In genomic region chr1:47932744-47933143, GRCh38 we compare ENCODE assay signal across 28 cellular contexts.
DNase-seq lines count a peak whose midpoint lies in the region; ATAC-seq, FAIRE-seq and TF ChIP-seq lines count a peak whose summit lies in the region.
"Had no signal": no experiment of that assay in that cellular context is flagged by ENCODE, and none has a peak within 500 bp of the region (broad histone marks: within the 10 kb centered on the region; RNA-seq: fewer than 3 reads in every experiment).

No MANE protein-coding gene starts in this region.

- TF ChIP-seq RAD21 in HepG2 (CRISPR knock-in tag; IDR thresholded peaks at IDR 0.05) (no peak), K562 (CRISPR knock-in tag; conservative IDR thresholded peaks at IDR 0.05 in 1 of 2, IDR thresholded peaks at IDR 0.05 in 1 of 2) (no peak)

- H3K27me3 ChIP-seq in HepG2 (ENCODE audit: control insufficient read depth in 1 of 2, insufficient read depth in 2 of 2, low read length in 2 of 2) = peaks cover 0 to 12% of the 10 kb centered on the region in 2 experiments; a peak in 3 of 5 replicates
- no peaks in the 10 kb centered on the region for H3K27me3 ChIP-seq in right lobe of liver
- H3K27me3 ChIP-seq in K562 (ENCODE audit: control insufficient read depth in 2 of 2, insufficient read depth in 2 of 2, low read length in 2 of 2) = no peaks in the 10 kb centered on the region; a peak in 1 of 5 replicates
- no peaks in the 10 kb centered on the region for H3K27me3 ChIP-seq in osteoblast (ENCODE audit: insufficient read depth, low read length)
- H3K27me3 ChIP-seq: BLaER1 treated with 17β-estradiol and CSF1 and Interleukin-3, amounts not matched to agents 10 nM and 100 nM had no signal

- H3K9me3 ChIP-seq in HepG2 (ENCODE audit: low read length) = no peaks in the 10 kb centered on the region
- H3K9me3 ChIP-seq in right lobe of liver = no peaks in the 10 kb centered on the region
- no peaks in the 10 kb centered on the region for H3K9me3 ChIP-seq in K562 (replicated peaks; ENCODE audit: control insufficient read depth, insufficient read depth, low read depth, low read length)
- no peaks in the 10 kb centered on the region for H3K9me3 ChIP-seq in osteoblast (ENCODE audit: low read depth, low read length)
- H3K9me3 ChIP-seq: A549; BLaER1 treated with 17β-estradiol and CSF1 and Interleukin-3, amounts not matched to agents 10 nM and 100 nM; Caco-2 had no signal

- H3K9ac ChIP-seq in HepG2 (ENCODE audit: insufficient read depth, low read depth, low read length) (no peak overlapping the region), K562 (ENCODE audit: insufficient read depth in 1 of 2, low read depth in 2 of 2, low read length in 2 of 2) (no peak overlapping the region)
- H3K9ac ChIP-seq: BLaER1 treated with 17β-estradiol and CSF1 and Interleukin-3, amounts not matched to agents 10 nM and 100 nM had no signal

- intact Hi-C loops in HepG2 (cut with micrococcal nuclease; ENCODE audit: unreplicated experiment) (loop anchor here (5.0 kb wide), 1 partner anchor 65 kb away; no protein-coding TSS in a partner anchor), right lobe of liver (cut with DNase I) (no loop called here), K562 (cut with micrococcal nuclease) (no loop called here), sciatic nerve (cut with DNase I) (no loop called here)

- H3K4me3 Mint-ChIP-seq in activated CD8-positive, alpha-beta T cell treated with anti-CD3 and anti-CD28 coated beads, Interleukin-2, amount 10 ng/mL, durations not matched to agents 7 days and 5 days = no peak overlapping the region
- H3K4me3 Mint-ChIP-seq: B cell; CD4-positive, alpha-beta T cell; CD8-positive, alpha-beta T cell had no signal

- BruUV-seq in HepG2 (replicated peaks; lab: Mats Ljungman, UMichigan) (no TSS peak), K562 (replicated peaks; lab: Mats Ljungman, UMichigan) (no TSS peak)

- TF ChIP-seq POLR2A in HepG2 (IDR thresholded peaks at IDR 0.05; ENCODE audit: insufficient read depth in 1 of 2, low read depth in 2 of 2, low read length in 2 of 2) (no peak), right lobe of liver (IDR thresholded peaks at IDR 0.05) (no peak), K562 (conservative IDR thresholded peaks at IDR 0.05) (no peak)

- H3K36me3 ChIP-seq in HepG2 (replicated peaks in 1 of 2; ENCODE audit: control insufficient read depth in 1 of 2, insufficient read depth in 2 of 2, low read length in 2 of 2) = no peaks in the 10 kb centered on the region
- no peaks in the 10 kb centered on the region for H3K36me3 ChIP-seq in right lobe of liver
- no peaks in the 10 kb centered on the region for H3K36me3 ChIP-seq in K562 (ENCODE audit: control insufficient read depth, insufficient read depth, low read length)
- H3K36me3 ChIP-seq in osteoblast (ENCODE audit: insufficient read depth, low read length) = no peaks in the 10 kb centered on the region
- H3K36me3 ChIP-seq: BLaER1 treated with 17β-estradiol and CSF1 and Interleukin-3, amounts not matched to agents 10 nM and 100 nM had no signal

- no peaks in the 10 kb centered on the region for H3K36me3 Mint-ChIP-seq in activated CD8-positive, alpha-beta T cell treated with anti-CD3 and anti-CD28 coated beads, Interleukin-2, amount 10 ng/mL, durations not matched to agents 7 days and 5 days (ENCODE audit: low read depth)
- H3K36me3 Mint-ChIP-seq: CD8-positive, alpha-beta T cell had no signal

- POLR2A ChIA-PET in HepG2 (lab: Yijun Ruan, JAX) = interaction anchor here (6.8 kb wide), 1 partner anchor 15 kb away, joined by 39 read pairs; no protein-coding TSS in a partner anchor
- POLR2A ChIA-PET in K562 (lab: Yijun Ruan, JAX) = interaction anchor here (0.6 kb wide), 1 partner anchor 66 kb away, joined by 3 read pairs; no protein-coding TSS in a partner anchor
- POLR2A ChIA-PET in activated CD8-positive, alpha-beta T cell treated with anti-CD3 and anti-CD28 coated beads, Interleukin-2, amount 10 ng/mL, durations not matched to agents 7 days and 5 days (lab: Charles Lee) = no interaction called here

- no peaks in the 10 kb centered on the region for H3K4me1 Mint-ChIP-seq in activated CD8-positive, alpha-beta T cell treated with anti-CD3 and anti-CD28 coated beads, Interleukin-2, amount 10 ng/mL, durations not matched to agents 7 days and 5 days (ENCODE audit: low read depth)
- H3K4me1 Mint-ChIP-seq: B cell had no signal

- H3K4me2 ChIP-seq in HepG2 (ENCODE audit: low read depth, low read length) = peak overlapping the region; percentile 37; the same call in 1 of the 2 replicates
- no peak overlapping the region for H3K4me2 ChIP-seq in K562 (ENCODE audit: insufficient read depth, low read length)
- H3K4me2 ChIP-seq in osteoblast (ENCODE audit: insufficient read depth, low read length) = no peak overlapping the region
- H3K4me2 ChIP-seq: A549; BLaER1 treated with 17β-estradiol and CSF1 and Interleukin-3, amounts not matched to agents 10 nM and 100 nM had no signal

- in situ Hi-C loops in HepG2 (cut with HindIII; ENCODE audit: extremely low pct_ligation_motif_present, low pct_unique_long_range_greater_than_20kb) (loop anchor here (5.0 kb wide), 2 partner anchors 150 to 195 kb away; no protein-coding TSS in a partner anchor), K562 (cut with MboI) (no loop called here)

- 19% methylated on average over 6 of the region's 6 CpGs for WGBS in HepG2 (ENCODE audit: low lambda C conversion rate)
- 80% methylated on average over 2 of the region's 6 CpGs for WGBS in right lobe of liver (ENCODE audit: insufficient coverage, low coverage, low lambda C conversion rate, missing lambda C conversion rate)
- WGBS in K562 (ENCODE audit: insufficient coverage, low coverage, missing lambda C conversion rate) = 1% methylated on average over 6 of the region's 6 CpGs

- no peaks in the 10 kb centered on the region for H3K79me2 ChIP-seq in HepG2 (ENCODE audit: insufficient read depth, low read length)
- H3K79me2 ChIP-seq in K562 (ENCODE audit: control insufficient read depth, insufficient read depth, low read length) = no peaks in the 10 kb centered on the region
- H3K79me2 ChIP-seq in osteoblast (ENCODE audit: insufficient read depth, low read length) = no peaks in the 10 kb centered on the region

- H3K4me1 ChIP-seq in HepG2 (ENCODE audit: insufficient read depth, low read length) = peaks cover 48% of the 10 kb centered on the region
- peaks cover 0 to 20% (median 0%) of the 10 kb centered on the region in 4 donors for H3K4me1 ChIP-seq in right lobe of liver
- H3K4me1 ChIP-seq in K562 (replicated peaks in 1 of 2; ENCODE audit: control insufficient read depth in 2 of 2, insufficient read depth in 2 of 2, low read length in 2 of 2) = no peaks in the 10 kb centered on the region
- no peaks in the 10 kb centered on the region for H3K4me1 ChIP-seq in osteoblast (ENCODE audit: insufficient read depth, low read length)
- H3K4me1 ChIP-seq: A549; BLaER1 treated with 17β-estradiol and CSF1 and Interleukin-3, amounts not matched to agents 10 nM and 100 nM; Caco-2 had no signal

- H2AFZ ChIP-seq in HepG2 (ENCODE audit: low read length) (no peak overlapping the region), K562 (ENCODE audit: low read depth, low read length) (no peak overlapping the region), osteoblast (ENCODE audit: low read length) (no peak overlapping the region)

- ATAC-seq in HepG2 = no peak
- ATAC-seq in right lobe of liver = no peak
- no peak for ATAC-seq in K562
- no peak for ATAC-seq in sciatic nerve
- ATAC-seq in activated CD8-positive, alpha-beta T cell treated with anti-CD3 and anti-CD28 coated beads, Interleukin-2, amount 10 ng/mL, durations not matched to agents 7 days and 5 days = no peak
- no peak for ATAC-seq in HG03045 (IDR thresholded peaks at IDR 0.05; ENCODE audit: unreplicated experiment)
- ATAC-seq: A549; CD8-positive, alpha-beta T cell; GM12878 had no signal

- H3K9me3 Mint-ChIP-seq in activated CD8-positive, alpha-beta T cell treated with anti-CD3 and anti-CD28 coated beads, Interleukin-2, amount 10 ng/mL, durations not matched to agents 7 days and 5 days (ENCODE audit: insufficient read depth) = no peaks in the 10 kb centered on the region
- H3K9me3 Mint-ChIP-seq: CD4-positive, alpha-beta T cell; CD8-positive, alpha-beta T cell had no signal

- no peak overlapping the region for H3K27ac ChIP-seq in HepG2 (ENCODE audit: extremely low read length, insufficient read depth, low read length)
- no peak overlapping the region for H3K27ac ChIP-seq in right lobe of liver
- H3K27ac ChIP-seq in K562 (ENCODE audit: extremely low read depth, low read depth, low read length) = no peak overlapping the region
- no peak overlapping the region for H3K27ac ChIP-seq in osteoblast (ENCODE audit: low read depth, low read length)
- H3K27ac ChIP-seq: 22Rv1; A549; BLaER1 treated with 17β-estradiol and CSF1 and Interleukin-3, amounts not matched to agents 10 nM and 100 nM; C4-2B had no signal

- H3K27me3 Mint-ChIP-seq in activated CD8-positive, alpha-beta T cell treated with anti-CD3 and anti-CD28 coated beads, Interleukin-2, amount 10 ng/mL, durations not matched to agents 7 days and 5 days (ENCODE audit: low read depth) = peaks cover 3% of the 10 kb centered on the region

- FAIRE-seq in HepG2 (lab: Jason Lieb, UNC) (no peak), K562 (lab: Jason Lieb, UNC) (no peak)
- FAIRE-seq: A549, D721Med, GM12878, GM12892, GM18507, GM19239 had no signal

- no peak for DNase-seq in HepG2 (ENCODE audit: low spot score)
- DNase-seq in right lobe of liver = no peak
- no peak for DNase-seq in K562 (ENCODE audit: extremely low read depth in 1 of 4, low spot score in 3 of 4)
- peak; percentile 15 for DNase-seq in sciatic nerve (ENCODE audit: low spot score)
- DNase-seq in activated CD8-positive, alpha-beta T cell treated with anti-CD3 and anti-CD28 coated beads, Interleukin-2, amount 10 ng/mL, durations not matched to agents 7 days and 5 days = no peak
- no peak for DNase-seq in osteoblast (ENCODE audit: insufficient read length, low spot score, missing footprints)
- DNase-seq: AML-193; Caco-2; Calu3; CD4-positive, alpha-beta T cell; CD8-positive, alpha-beta T cell; DMS153; DMS53; DMS79; DND-41; EL; GDM1 had no signal

- H4K20me1 ChIP-seq in HepG2 (ENCODE audit: insufficient read depth, low read length) = no peaks in the 10 kb centered on the region
- H4K20me1 ChIP-seq in K562 (replicated peaks; ENCODE audit: control insufficient read depth, insufficient read depth, low read length) = no peaks in the 10 kb centered on the region
- H4K20me1 ChIP-seq in osteoblast (ENCODE audit: insufficient read depth, low read length) = no peaks in the 10 kb centered on the region
- H4K20me1 ChIP-seq: BLaER1 treated with 17β-estradiol and CSF1 and Interleukin-3, amounts not matched to agents 10 nM and 100 nM had no signal

- no peak for TF ChIP-seq EP300 in HepG2 (IDR thresholded peaks at IDR 0.05; ENCODE audit: low read depth in 2 of 2, low read length in 2 of 2)
- no peak for TF ChIP-seq EP300 in HepG2 (CRISPR knock-in tag; IDR thresholded peaks at IDR 0.05; ENCODE audit: borderline replicate concordance)
- TF ChIP-seq EP300 in K562 (IDR thresholded peaks at IDR 0.05; ENCODE audit: low read length) = no peak

- H3K4me3 ChIP-seq in HepG2 (replicated peaks in 1 of 3; ENCODE audit: insufficient read depth in 1 of 3, low read depth in 2 of 3, low read length in 3 of 3) (no peak overlapping the region), right lobe of liver (no peak overlapping the region), K562 (no peak overlapping the region), osteoblast (ENCODE audit: insufficient read depth, low read length) (no peak overlapping the region)
- H3K4me3 ChIP-seq: A549; BLaER1 treated with 17β-estradiol and CSF1 and Interleukin-3, amounts not matched to agents 10 nM and 100 nM; GM12878 had no signal

- H3K9me1 ChIP-seq in K562 (ENCODE audit: control insufficient read depth, insufficient read depth, low read length) = no peaks in the 10 kb centered on the region

- CTCF ChIA-PET in HepG2 (lab: Yijun Ruan, JAX; ENCODE audit: low intra/inter-chr PET ratio, low total read pairs) (no interaction called here), K562 (lab: Yijun Ruan, JAX; ENCODE audit: low intra/inter-chr PET ratio) (no interaction called here)
- CTCF ChIA-PET in activated CD8-positive, alpha-beta T cell treated with anti-CD3 and anti-CD28 coated beads, Interleukin-2, amount 10 ng/mL, durations not matched to agents 7 days and 5 days (lab: Charles Lee) = no interaction called here

- no peak overlapping the region for H3K27ac Mint-ChIP-seq in activated CD8-positive, alpha-beta T cell treated with anti-CD3 and anti-CD28 coated beads, Interleukin-2, amount 10 ng/mL, durations not matched to agents 7 days and 5 days
- H3K27ac Mint-ChIP-seq: B cell; CD4-positive, alpha-beta T cell; CD8-positive, alpha-beta T cell had no signal

- no peak for TF ChIP-seq CTCF in HepG2 (CRISPR knock-in tag; IDR thresholded peaks at IDR 0.05)
- TF ChIP-seq CTCF in right lobe of liver (IDR thresholded peaks at IDR 0.05) = no peak
- TF ChIP-seq CTCF in K562 (IDR thresholded peaks at IDR 0.05 in 2 of 3, conservative IDR thresholded peaks at IDR 0.05 in 1 of 3; ENCODE audit: insufficient read depth in 2 of 3, low read depth in 1 of 3, low read length in 3 of 3) = no peak
- no peak for TF ChIP-seq CTCF in osteoblast (IDR thresholded peaks at IDR 0.05; ENCODE audit: extremely low read depth, low read depth, low read length)

Comparison
In these comparisons a context has a peak if more than half of its experiments do, and no peak if none do; other contexts are left out.
1. Of the 241 proteins assayed by ChIP-seq in both HepG2 and K562: peak only in HepG2: none; only in K562: BHLHE40 and TFE3; in both: none; in neither: 238; mixed calls (peak in some experiments, not most) for 1.